In genomic region chr20:50898475-50898874, GRCh38 we compare ENCODE assay signal across 1 cellular context.
TF ChIP-seq lines count a peak whose summit lies in the region.

No MANE protein-coding gene starts in this region.

TF ChIP-seq in K562, 482 proteins besides CTCF, POLR2A, EP300 and RAD21 (continued from another document):
- TF ChIP-seq ZSCAN32 (CRISPR knock-in tag; IDR thresholded peaks at IDR 0.05) (peak; percentile 64), ZNF766 (CRISPR knock-in tag; conservative IDR thresholded peaks at IDR 0.05) (peak; percentile 66), NR2C2 (CRISPR knock-in tag; IDR thresholded peaks at IDR 0.05) (no peak), NR2C2 (tag; IDR thresholded peaks at IDR 0.05) (peak; percentile 40; the same call in 1 of the 2 replicates), TCFL5 (CRISPR knock-in tag; conservative IDR thresholded peaks at IDR 0.05) (no peak), NCOA4 (IDR thresholded peaks at IDR 0.05; ENCODE audit: partially characterized antibody) (no peak), PHF20 (IDR thresholded peaks at IDR 0.05; ENCODE audit: partially characterized antibody) (no peak), HDAC8 (tag; IDR thresholded peaks at IDR 0.05) (no peak), ZNF175 (CRISPR knock-in tag; IDR thresholded peaks at IDR 0.05; ENCODE audit: low read depth) (peak; percentile 88)
